ENCODE assay signal across 1 cellular context in genomic region chr2:234058881-234059280, GRCh38.
TF ChIP-seq lines count a peak whose summit lies in the region.

No MANE protein-coding gene starts in this region.

TF ChIP-seq in HCT116, 20 proteins besides CTCF, POLR2A, EP300 and RAD21 (continued from another document):
- no peak for TF ChIP-seq EGR1 (IDR thresholded peaks at IDR 0.05; ENCODE audit: low read depth)
TF ChIP-seq in HCT116: peak in this region for 0.
